25 cellular contexts compared by ENCODE assay signal in the genomic region with DNA sequence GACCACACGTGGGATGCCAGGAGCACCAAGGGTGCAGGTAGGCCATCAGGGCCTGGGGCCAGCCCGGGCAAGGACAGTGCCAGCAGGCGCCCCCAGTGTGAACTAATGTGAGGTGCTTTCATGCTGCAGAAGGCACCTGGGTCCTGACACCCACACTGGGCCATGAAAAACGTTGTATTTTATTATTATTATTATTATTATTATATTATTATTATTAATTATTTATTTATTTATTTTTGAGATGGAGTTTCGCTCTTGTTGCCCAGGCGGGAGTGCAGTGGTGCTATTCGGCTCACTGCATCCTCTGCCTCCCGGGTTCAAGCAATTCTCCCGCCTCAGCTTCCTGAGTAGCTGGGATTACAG.
"Had no signal": no experiment of that assay in that cellular context is flagged by ENCODE, and none has a peak within 500 bp of the region (broad histone marks: within the 10 kb centered on the region; RNA-seq: fewer than 3 reads in every experiment).

No MANE protein-coding gene starts in this region.

- FAIRE-seq: colon, endothelial cell of umbilical vein, frontal cortex, islet of Langerhans, keratinocyte had no signal

- DNase-seq: dermis blood vessel endothelial cell; dorsolateral prefrontal cortex; effector CD4-positive, alpha-beta T cell; effector memory CD4-positive, alpha-beta T cell; foreskin keratinocyte; hippocampal formation; kidney glomerular epithelial cell; left colon; left ventricle myocardium inferior; mammary epithelial cell; mesendoderm; midbrain; naive thymus-derived CD4-positive, alpha-beta T cell had no signal

- H3K27ac Mint-ChIP-seq: memory B cell; naive thymus-derived CD4-positive, alpha-beta T cell had no signal

- H3K9me3 ChIP-seq: esophagus muscularis mucosa, gastroesophageal sphincter, heart left ventricle, left ventricle myocardium inferior had no signal

- H3K4me1 Mint-ChIP-seq: memory B cell; naive thymus-derived CD4-positive, alpha-beta T cell had no signal

- H3K36me3 ChIP-seq: esophagus muscularis mucosa, gastroesophageal sphincter, heart left ventricle, left ventricle myocardium inferior had no signal

- ATAC-seq: foreskin keratinocyte; gastroesophageal sphincter; heart left ventricle; left colon; left lobe of liver; naive thymus-derived CD4-positive, alpha-beta T cell had no signal

- H3K36me3 Mint-ChIP-seq: memory B cell; naive thymus-derived CD4-positive, alpha-beta T cell had no signal

- H3K4me3 ChIP-seq: coronary artery, dorsolateral prefrontal cortex, esophagus muscularis mucosa, gastroesophageal sphincter, heart left ventricle, left ventricle myocardium inferior, lung had no signal

- H3K27me3 ChIP-seq: dorsolateral prefrontal cortex, foreskin keratinocyte had no signal

- H3K4me3 Mint-ChIP-seq: memory B cell; naive thymus-derived CD4-positive, alpha-beta T cell had no signal

- H3K4me1 ChIP-seq: esophagus muscularis mucosa, foreskin keratinocyte, gastroesophageal sphincter, heart left ventricle, left ventricle myocardium inferior had no signal

- H3K27ac ChIP-seq: coronary artery, dorsolateral prefrontal cortex, esophagus muscularis mucosa, foreskin keratinocyte, gastroesophageal sphincter, heart left ventricle, left ventricle myocardium inferior had no signal
